Comparison of ENCODE assay signal across 25 cellular contexts in genomic region chr12:20577054-20577453, GRCh38.
"Had no signal": no experiment of that assay in that cellular context is flagged by ENCODE, and none has a peak within 500 bp of the region (broad histone marks: within the 10 kb centered on the region; RNA-seq: fewer than 3 reads in every experiment).

No MANE protein-coding gene starts in this region.

- ATAC-seq: left lung; naive thymus-derived CD4-positive, alpha-beta T cell; natural killer cell treated with Interleukin-12 subunit alpha and Interleukin-12 subunit beta and Interleukin-15 and Interleukin-18, amount 100 ng/mL, for 72 hours; pancreas; sciatic nerve; stimulated activated effector memory CD8-positive, alpha-beta T cell treated with anti-CD3 and anti-CD28 coated beads, Interleukin-12 subunit alpha, Interleukin-12 subunit beta, amount 100 ng/mL, for 72 hours; upper lobe of right lung had no signal

- H3K27ac ChIP-seq: heart right ventricle, hepatocyte, left lung, pancreas, prostate gland, spleen, suprapubic skin, thoracic aorta, tibial artery, upper lobe of right lung had no signal

- H3K36me3 ChIP-seq: heart right ventricle, left lung, pancreas, prostate gland, spleen, suprapubic skin, thoracic aorta, tibial artery, upper lobe of right lung had no signal

- H3K4me3 ChIP-seq: heart right ventricle, hepatocyte, left lung, lung, pancreas, prostate gland, spleen, suprapubic skin, tibial artery, upper lobe of right lung had no signal

- H3K27me3 ChIP-seq: heart right ventricle, hepatocyte, left lung, pancreas, spleen, suprapubic skin, tibial artery, upper lobe of right lung had no signal

- FAIRE-seq: pancreas, small intestine, urothelium cell line had no signal

- H3K4me1 ChIP-seq: left lung, pancreas, prostate gland, spleen, suprapubic skin, upper lobe of right lung had no signal

- DNase-seq: glutamatergic neuron; heart right ventricle; islet precursor cell; left lung; mesendoderm; naive thymus-derived CD4-positive, alpha-beta T cell; nucleus accumbens; pancreas; posterior cingulate gyrus; small intestine; spleen; stimulated activated CD4-positive, alpha-beta T cell treated with anti-CD3 and anti-CD28 coated beads, Interleukin-4, amount 100 ng/mL, for 24 hours; stimulated activated naive CD4-positive, alpha-beta T cell; tibial artery; trophoblast cell; upper lobe of right lung had no signal
